1 cellular context compared by ENCODE assay signal in genomic region chr18:26405190-26405781, GRCh38.
TF ChIP-seq lines count a peak whose summit lies in the region.

No MANE protein-coding gene starts in this region.

TF ChIP-seq in GM23338, 12 proteins besides CTCF, POLR2A, EP300 and RAD21 (continued from another document):
- TF ChIP-seq, protein P1, sequence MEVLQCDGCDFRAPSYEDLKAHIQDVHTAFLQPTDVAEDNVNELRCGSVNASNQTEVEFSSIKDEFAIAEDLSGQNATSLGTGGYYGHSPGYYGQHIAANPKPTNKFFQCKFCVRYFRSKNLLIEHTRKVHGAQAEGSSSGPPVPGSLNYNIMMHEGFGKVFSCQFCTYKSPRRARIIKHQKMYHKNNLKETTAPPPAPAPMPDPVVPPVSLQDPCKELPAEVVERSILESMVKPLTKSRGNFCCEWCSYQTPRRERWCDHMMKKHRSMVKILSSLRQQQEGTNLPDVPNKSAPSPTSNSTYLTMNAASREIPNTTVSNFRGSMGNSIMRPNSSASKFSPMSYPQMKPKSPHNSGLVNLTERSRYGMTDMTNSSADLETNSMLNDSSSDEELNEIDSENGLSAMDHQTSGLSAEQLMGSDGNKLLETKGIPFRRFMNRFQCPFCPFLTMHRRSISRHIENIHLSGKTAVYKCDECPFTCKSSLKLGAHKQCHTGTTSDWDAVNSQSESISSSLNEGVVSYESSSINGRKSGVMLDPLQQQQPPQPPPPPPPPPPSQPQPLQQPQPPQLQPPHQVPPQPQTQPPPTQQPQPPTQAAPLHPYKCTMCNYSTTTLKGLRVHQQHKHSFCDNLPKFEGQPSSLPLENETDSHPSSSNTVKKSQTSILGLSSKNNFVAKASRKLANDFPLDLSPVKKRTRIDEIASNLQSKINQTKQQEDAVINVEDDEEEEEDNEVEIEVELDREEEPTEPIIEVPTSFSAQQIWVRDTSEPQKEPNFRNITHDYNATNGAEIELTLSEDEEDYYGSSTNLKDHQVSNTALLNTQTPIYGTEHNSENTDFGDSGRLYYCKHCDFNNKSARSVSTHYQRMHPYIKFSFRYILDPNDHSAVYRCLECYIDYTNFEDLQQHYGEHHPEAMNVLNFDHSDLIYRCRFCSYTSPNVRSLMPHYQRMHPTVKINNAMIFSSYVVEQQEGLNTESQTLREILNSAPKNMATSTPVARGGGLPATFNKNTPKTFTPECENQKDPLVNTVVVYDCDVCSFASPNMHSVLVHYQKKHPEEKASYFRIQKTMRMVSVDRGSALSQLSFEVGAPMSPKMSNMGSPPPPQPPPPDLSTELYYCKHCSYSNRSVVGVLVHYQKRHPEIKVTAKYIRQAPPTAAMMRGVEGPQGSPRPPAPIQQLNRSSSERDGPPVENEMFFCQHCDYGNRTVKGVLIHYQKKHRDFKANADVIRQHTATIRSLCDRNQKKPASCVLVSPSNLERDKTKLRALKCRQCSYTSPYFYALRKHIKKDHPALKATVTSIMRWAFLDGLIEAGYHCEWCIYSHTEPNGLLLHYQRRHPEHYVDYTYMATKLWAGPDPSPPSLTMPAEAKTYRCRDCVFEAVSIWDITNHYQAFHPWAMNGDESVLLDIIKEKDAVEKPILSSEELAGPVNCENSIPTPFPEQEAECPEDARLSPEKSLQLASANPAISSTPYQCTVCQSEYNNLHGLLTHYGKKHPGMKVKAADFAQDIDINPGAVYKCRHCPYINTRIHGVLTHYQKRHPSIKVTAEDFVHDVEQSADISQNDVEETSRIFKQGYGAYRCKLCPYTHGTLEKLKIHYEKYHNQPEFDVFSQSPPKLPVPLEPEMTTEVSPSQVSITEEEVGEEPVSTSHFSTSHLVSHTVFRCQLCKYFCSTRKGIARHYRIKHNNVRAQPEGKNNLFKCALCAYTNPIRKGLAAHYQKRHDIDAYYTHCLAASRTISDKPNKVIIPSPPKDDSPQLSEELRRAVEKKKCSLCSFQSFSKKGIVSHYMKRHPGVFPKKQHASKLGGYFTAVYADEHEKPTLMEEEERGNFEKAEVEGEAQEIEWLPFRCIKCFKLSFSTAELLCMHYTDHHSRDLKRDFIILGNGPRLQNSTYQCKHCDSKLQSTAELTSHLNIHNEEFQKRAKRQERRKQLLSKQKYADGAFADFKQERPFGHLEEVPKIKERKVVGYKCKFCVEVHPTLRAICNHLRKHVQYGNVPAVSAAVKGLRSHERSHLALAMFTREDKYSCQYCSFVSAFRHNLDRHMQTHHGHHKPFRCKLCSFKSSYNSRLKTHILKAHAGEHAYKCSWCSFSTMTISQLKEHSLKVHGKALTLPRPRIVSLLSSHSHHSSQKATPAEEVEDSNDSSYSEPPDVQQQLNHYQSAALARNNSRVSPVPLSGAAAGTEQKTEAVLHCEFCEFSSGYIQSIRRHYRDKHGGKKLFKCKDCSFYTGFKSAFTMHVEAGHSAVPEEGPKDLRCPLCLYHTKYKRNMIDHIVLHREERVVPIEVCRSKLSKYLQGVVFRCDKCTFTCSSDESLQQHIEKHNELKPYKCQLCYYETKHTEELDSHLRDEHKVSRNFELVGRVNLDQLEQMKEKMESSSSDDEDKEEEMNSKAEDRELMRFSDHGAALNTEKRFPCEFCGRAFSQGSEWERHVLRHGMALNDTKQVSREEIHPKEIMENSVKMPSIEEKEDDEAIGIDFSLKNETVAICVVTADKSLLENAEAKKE (CRISPR knock-in tag; IDR thresholded peaks at IDR 0.05), result no peak
- TF ChIP-seq EZH2phosphoT487 (IDR thresholded peaks at IDR 0.05; ENCODE audit: unreplicated experiment), result no peak
- TF ChIP-seq, protein P2, sequence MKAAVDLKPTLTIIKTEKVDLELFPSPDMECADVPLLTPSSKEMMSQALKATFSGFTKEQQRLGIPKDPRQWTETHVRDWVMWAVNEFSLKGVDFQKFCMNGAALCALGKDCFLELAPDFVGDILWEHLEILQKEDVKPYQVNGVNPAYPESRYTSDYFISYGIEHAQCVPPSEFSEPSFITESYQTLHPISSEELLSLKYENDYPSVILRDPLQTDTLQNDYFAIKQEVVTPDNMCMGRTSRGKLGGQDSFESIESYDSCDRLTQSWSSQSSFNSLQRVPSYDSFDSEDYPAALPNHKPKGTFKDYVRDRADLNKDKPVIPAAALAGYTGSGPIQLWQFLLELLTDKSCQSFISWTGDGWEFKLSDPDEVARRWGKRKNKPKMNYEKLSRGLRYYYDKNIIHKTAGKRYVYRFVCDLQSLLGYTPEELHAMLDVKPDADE (IDR thresholded peaks at IDR 0.05), result no peak
- no peak for TF ChIP-seq STAT1 (IDR thresholded peaks at IDR 0.05; ENCODE audit: unreplicated experiment)
- no peak for TF ChIP-seq NANOG (IDR thresholded peaks at IDR 0.05; ENCODE audit: borderline replicate concordance)
